ENCODE assay signal across 8 cellular contexts in the genomic region with DNA sequence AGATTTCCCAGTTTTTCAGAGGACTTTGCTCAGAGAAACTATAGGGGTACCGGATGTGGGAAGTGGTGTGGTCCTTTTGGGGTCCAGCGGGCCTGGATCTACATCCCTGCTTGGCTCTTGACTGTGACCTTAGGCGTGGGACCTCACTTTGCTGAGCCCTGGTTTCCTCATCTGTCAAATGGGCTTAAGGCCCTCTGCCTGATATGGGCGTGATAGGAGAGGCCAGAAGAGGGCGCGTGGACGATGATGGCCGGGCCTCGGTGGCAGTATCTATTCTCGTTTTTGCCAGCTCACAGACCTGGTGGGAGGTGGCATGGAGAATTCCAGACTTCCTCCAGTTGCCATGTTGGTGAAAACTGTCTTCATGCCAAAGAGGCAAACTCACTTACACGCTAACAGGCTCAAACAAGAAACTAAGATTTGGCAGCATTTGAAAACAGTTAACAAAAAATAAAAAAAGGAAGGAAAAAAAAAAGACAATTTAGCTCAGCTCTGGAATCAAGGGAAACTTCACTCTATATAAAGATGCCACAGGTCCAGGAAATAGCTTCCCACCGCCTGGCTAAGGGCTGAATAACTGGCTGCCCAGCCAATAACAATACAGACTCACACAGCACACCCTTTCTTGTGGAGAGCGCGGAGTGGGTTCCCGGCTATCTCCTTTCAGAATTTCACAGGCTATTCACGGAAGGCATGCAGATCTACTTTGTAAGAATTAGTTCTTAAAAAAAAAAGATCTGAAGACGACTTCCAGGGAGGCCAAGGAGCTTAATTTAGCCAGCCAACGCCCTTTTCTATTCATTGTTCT. TPM values are rescaled to one million over a fixed set of nuclear protein-coding genes. Genes with fewer than 3 reads are reported as not detected.
DNase-seq lines count a peak whose midpoint lies in the region; ATAC-seq and TF ChIP-seq lines count a peak whose summit lies in the region.

No MANE protein-coding gene starts in this region.

- TF ChIP-seq CTCF in left ventricle myocardium inferior (IDR thresholded peaks at IDR 0.05; ENCODE audit: borderline replicate concordance) (no peak), retinal pigment epithelial cell (conservative IDR thresholded peaks at IDR 0.05; ENCODE audit: low read depth, low read length) (no peak)

- H3K9me3 ChIP-seq in left ventricle myocardium inferior (replicated peaks) = no peaks in the 10 kb centered on the region

- peaks cover 47% of the 10 kb centered on the region for H3K27me3 Mint-ChIP-seq in activated naive CD8-positive, alpha-beta T cell treated with anti-CD3 and anti-CD28 coated beads, Interleukin-2, amount 10 ng/mL, durations not matched to agents 7 days and 5 days

- H3K27me3 ChIP-seq in left ventricle myocardium inferior (ENCODE audit: low read depth) = no peaks in the 10 kb centered on the region

- no peak for ATAC-seq in activated naive CD8-positive, alpha-beta T cell treated with anti-CD3 and anti-CD28 coated beads, Interleukin-2, amount 10 ng/mL, durations not matched to agents 7 days and 5 days (ENCODE audit: low read depth)
- ATAC-seq in GM18505 (IDR thresholded peaks at IDR 0.05; ENCODE audit: unreplicated experiment) = no peak

- peak overlapping the region; percentile 73 for H3K4me3 Mint-ChIP-seq in activated naive CD8-positive, alpha-beta T cell treated with anti-CD3 and anti-CD28 coated beads, Interleukin-2, amount 10 ng/mL, durations not matched to agents 7 days and 5 days

- peak overlapping the region; percentile 86 for H3K27ac ChIP-seq in left ventricle myocardium inferior (replicated peaks)

- peak overlapping the region; percentile 86 for H3K4me3 ChIP-seq in left ventricle myocardium inferior
- peak overlapping the region; percentile 81 for H3K4me3 ChIP-seq in retinal pigment epithelial cell (ENCODE audit: low read length)

- POLR2A ChIA-PET in activated naive CD8-positive, alpha-beta T cell treated with anti-CD3 and anti-CD28 coated beads, Interleukin-2, amount 10 ng/mL, durations not matched to agents 7 days and 5 days (lab: Charles Lee) = interaction anchor here (0.6 kb wide), 1 partner anchor 8 kb away, joined by 3 read pairs; no protein-coding TSS in a partner anchor

- no peak for TF ChIP-seq POLR2A in GM18505 (IDR thresholded peaks at IDR 0.05; ENCODE audit: borderline replicate concordance, extremely low read depth, insufficient read depth, insufficient read length)

- DNase-seq in NCI-H146 (lab: John Stamatoyannopoulos, UW) (peak; percentile 10), NCI-H146 treated with DMSO at 0.1 percent for 48 hours (lab: John Stamatoyannopoulos, UW; ENCODE audit: unreplicated experiment) (no peak), left ventricle myocardium inferior (no peak), retinal pigment epithelial cell (ENCODE audit: low read depth) (no peak), OCI-M2 (lab: John Stamatoyannopoulos, UW; ENCODE audit: unreplicated experiment) (no peak)
- no peak for DNase-seq in activated naive CD8-positive, alpha-beta T cell treated with anti-CD3 and anti-CD28 coated beads, Interleukin-2, amount 10 ng/mL, durations not matched to agents 7 days and 5 days
- no peak for DNase-seq in effector CD4-positive, alpha-beta T cell

- H3K4me1 ChIP-seq in left ventricle myocardium inferior = peaks cover 56% of the 10 kb centered on the region

- peak overlapping the region; percentile 7 for H3K27ac Mint-ChIP-seq in activated naive CD8-positive, alpha-beta T cell treated with anti-CD3 and anti-CD28 coated beads, Interleukin-2, amount 10 ng/mL, durations not matched to agents 7 days and 5 days

- H3K36me3 Mint-ChIP-seq in activated naive CD8-positive, alpha-beta T cell treated with anti-CD3 and anti-CD28 coated beads, Interleukin-2, amount 10 ng/mL, durations not matched to agents 7 days and 5 days = no peaks in the 10 kb centered on the region

- H3K9me3 Mint-ChIP-seq in activated naive CD8-positive, alpha-beta T cell treated with anti-CD3 and anti-CD28 coated beads, Interleukin-2, amount 10 ng/mL, durations not matched to agents 7 days and 5 days = no peaks in the 10 kb centered on the region

- no peaks in the 10 kb centered on the region for H3K36me3 ChIP-seq in left ventricle myocardium inferior

- peaks cover 7% of the 10 kb centered on the region for H3K4me1 Mint-ChIP-seq in activated naive CD8-positive, alpha-beta T cell treated with anti-CD3 and anti-CD28 coated beads, Interleukin-2, amount 10 ng/mL, durations not matched to agents 7 days and 5 days

- intact Hi-C loops in left ventricle myocardium inferior (cut with micrococcal nuclease) = no loop called here

RNA-seq across cellular contexts. Expression of a gene that starts 1.7 kb away (rescaled TPM):
- under 1 TPM; 0.28 to 0.42 TPM for total RNA-seq in activated naive CD8-positive, alpha-beta T cell treated with anti-CD3 and anti-CD28 coated beads, Interleukin-2, amount 10 ng/mL, durations not matched to agents 7 days and 5 days
- 5.2 TPM for total RNA-seq in left ventricle myocardium inferior
